In the genomic region with DNA sequence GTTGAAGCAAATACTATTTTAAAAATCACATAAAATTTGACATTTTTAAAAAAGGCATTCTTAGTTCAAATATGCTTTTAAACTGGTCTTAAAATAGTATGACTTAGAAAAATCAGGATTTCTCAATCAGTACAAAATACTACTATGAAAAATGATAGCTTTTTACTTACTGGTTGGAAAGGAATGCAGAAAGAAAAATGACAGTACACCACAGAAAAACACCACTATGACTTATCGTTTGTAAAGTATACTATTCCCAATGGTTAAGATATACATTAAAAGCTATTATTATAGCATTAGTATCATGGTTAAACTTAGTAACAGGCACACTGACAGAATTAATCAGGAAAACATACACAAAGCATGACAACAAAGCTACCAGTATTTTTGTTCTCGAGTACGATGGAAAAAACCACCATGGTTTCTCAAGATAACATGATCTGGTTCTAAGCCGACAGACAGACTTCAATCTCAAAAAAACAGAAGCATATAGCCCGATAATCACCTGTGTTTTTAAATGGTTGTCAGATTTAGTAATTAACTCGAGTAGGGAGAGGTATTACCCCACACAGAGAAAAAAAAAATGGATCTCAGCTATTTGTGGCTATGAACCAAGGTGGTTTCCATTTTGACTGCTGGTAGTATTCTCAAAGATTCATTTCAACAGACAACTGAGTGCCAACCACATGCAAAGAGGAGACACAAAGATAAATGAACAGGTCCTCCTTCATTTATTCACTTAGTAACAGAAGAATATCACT, we compare ENCODE assay signal across 1 cellular context.
TF ChIP-seq lines count a peak whose summit lies in the region.

No MANE protein-coding gene starts in this region.

TF ChIP-seq in SK-N-SH, 30 proteins besides CTCF, POLR2A, EP300 and RAD21:
- TF ChIP-seq, protein P1, sequence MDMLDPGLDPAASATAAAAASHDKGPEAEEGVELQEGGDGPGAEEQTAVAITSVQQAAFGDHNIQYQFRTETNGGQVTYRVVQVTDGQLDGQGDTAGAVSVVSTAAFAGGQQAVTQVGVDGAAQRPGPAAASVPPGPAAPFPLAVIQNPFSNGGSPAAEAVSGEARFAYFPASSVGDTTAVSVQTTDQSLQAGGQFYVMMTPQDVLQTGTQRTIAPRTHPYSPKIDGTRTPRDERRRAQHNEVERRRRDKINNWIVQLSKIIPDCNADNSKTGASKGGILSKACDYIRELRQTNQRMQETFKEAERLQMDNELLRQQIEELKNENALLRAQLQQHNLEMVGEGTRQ (IDR thresholded peaks at IDR 0.05; ENCODE audit: borderline replicate concordance, low read depth, low read length) = no peak
- TF ChIP-seq TCF12 (IDR thresholded peaks at IDR 0.05) (no peak), JUND (IDR thresholded peaks at IDR 0.05) (0 out of 2 replicates have a peak, but pooled peaks have one; percentile 6)
